ENCODE assay signal across 1 cellular context in the genomic region with DNA sequence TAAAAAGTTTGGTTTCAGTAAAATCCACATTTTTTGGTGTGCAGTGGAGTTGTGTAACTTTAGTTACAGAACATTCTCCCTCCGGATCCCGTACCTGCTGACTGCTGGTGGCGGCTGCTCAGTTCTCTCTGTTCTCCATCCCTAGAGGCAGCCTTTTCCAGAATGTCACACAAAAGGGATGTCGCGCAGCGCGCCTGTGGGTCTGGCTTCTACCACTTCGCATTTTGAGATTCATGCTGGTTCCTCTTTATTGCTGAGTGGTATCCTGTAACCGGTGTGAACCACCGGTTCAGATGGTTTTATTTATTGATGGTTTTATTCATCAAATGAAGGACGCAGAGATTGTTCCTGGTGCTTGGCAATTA.
TF ChIP-seq lines count a peak whose summit lies in the region.

No MANE protein-coding gene starts in this region.

TF ChIP-seq in GM23338, 12 proteins besides CTCF, POLR2A, EP300 and RAD21 (continued from another document):
- TF ChIP-seq ZNF114 (CRISPR knock-in tag; IDR thresholded peaks at IDR 0.05) (no peak), NANOG (IDR thresholded peaks at IDR 0.05; ENCODE audit: borderline replicate concordance) (no peak)
